Comparison of ENCODE assay signal across 1 cellular context in the genomic region with DNA sequence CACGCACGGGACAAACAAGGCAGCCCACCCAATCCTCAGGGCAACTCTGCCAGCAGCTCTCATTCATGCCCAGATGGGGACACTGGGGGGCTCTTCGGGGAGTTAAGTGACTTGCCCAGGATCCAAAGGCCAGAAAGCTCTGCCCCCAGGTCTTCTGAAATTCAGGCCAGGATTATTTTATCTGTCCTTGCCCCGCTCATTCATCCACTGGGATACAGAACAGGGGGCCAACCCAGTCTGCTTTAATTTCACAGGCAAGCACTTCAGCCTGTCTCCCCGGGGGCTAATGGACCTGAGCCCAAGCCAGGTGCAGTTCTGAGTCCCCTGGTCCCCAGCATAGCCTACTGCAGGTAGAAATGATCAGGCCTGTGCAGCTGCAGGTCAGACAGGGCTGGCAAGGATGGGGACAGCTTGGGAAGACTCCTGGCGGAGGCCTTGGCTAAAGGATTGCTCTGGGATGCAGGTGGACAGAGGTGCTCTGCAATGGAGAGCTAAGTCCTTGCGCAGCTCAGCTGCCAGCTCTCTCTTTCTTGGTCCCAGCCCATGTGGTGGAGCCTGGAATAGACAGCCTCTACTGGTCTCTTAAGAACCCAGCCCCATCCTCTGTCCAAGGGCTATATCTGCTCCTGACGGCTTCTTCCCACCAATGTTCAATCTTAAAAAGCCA.
TF ChIP-seq lines count a peak whose summit lies in the region.

No MANE protein-coding gene starts in this region.

TF ChIP-seq in endothelial cell of umbilical vein, 7 proteins besides CTCF, POLR2A, EP300 and RAD21:
- TF ChIP-seq FOS (IDR thresholded peaks at IDR 0.05; ENCODE audit: borderline replicate concordance, insufficient read depth, low read length) = no peak
- TF ChIP-seq MYC (IDR thresholded peaks at IDR 0.05; ENCODE audit: low read depth, low read length) = no peak
- TF ChIP-seq POLR2AphosphoS5 (IDR thresholded peaks at IDR 0.05; ENCODE audit: insufficient read depth, low read depth, low read length) = no peak
- no peak for TF ChIP-seq JUN (IDR thresholded peaks at IDR 0.05; ENCODE audit: borderline replicate concordance, insufficient read depth, insufficient read length, low read depth)
- no peak for TF ChIP-seq MAX (IDR thresholded peaks at IDR 0.05; ENCODE audit: insufficient read depth, insufficient read length)
- no peak for TF ChIP-seq GATA2 (IDR thresholded peaks at IDR 0.05; ENCODE audit: insufficient read depth, insufficient read length, low read depth, low read length)
- TF ChIP-seq EZH2 (IDR thresholded peaks at IDR 0.05; ENCODE audit: borderline replicate concordance, low read depth, low read length, severe bottlenecking) = no peak
